Comparison of ENCODE assay signal across 9 cellular contexts in genomic region chr3:156812521-156813335, GRCh38. TPM values are rescaled to one million over a fixed set of nuclear protein-coding genes. Genes with fewer than 3 reads are reported as not detected.
A peak's percentile ranks its signal among the peaks of the same experiment; 100 is the strongest.
DNase-seq lines count a peak whose midpoint lies in the region; ATAC-seq, FAIRE-seq and TF ChIP-seq lines count a peak whose summit lies in the region.
"Had no signal": no experiment of that assay in that cellular context is flagged by ENCODE, and none has a peak within 500 bp of the region (broad histone marks: within the 10 kb centered on the region; RNA-seq: fewer than 3 reads in every experiment).

No MANE protein-coding gene starts in this region.

- CTCF ChIA-PET in K562 (lab: Yijun Ruan, JAX; ENCODE audit: low intra/inter-chr PET ratio): no interaction called here

- no peaks in the 10 kb centered on the region for H3K9me3 ChIP-seq in K562 (replicated peaks; ENCODE audit: control insufficient read depth, insufficient read depth, low read depth, low read length)
- no peaks in the 10 kb centered on the region for H3K9me3 ChIP-seq in psoas muscle

- DNase-seq in NCI-H2196 treated with DMSO at 0.1 percent for 48 hours (lab: John Stamatoyannopoulos, UW; ENCODE audit: unreplicated experiment): peak; percentile 31
- peak; percentile 42 to 83 (median 62) for DNase-seq in K562 (ENCODE audit: extremely low read depth in 1 of 4, low spot score in 3 of 4)
- no peak for DNase-seq in psoas muscle
- DNase-seq: Kasumi-1 had no signal

- H4K20me1 ChIP-seq in K562 (replicated peaks; ENCODE audit: control insufficient read depth, insufficient read depth, low read length): no peaks in the 10 kb centered on the region

- H3K4me2 ChIP-seq in K562 (ENCODE audit: insufficient read depth, low read length): peak overlapping the region; percentile 77

- WGBS in K562 (ENCODE audit: insufficient coverage, low coverage, missing lambda C conversion rate): 17% methylated on average over 6 of the region's 6 CpGs
- WGBS in psoas muscle, 3 donors: 43 to 57% (median 49%) methylated on average over 6 of the region's 6 CpGs

- H3K9ac ChIP-seq in K562 (ENCODE audit: insufficient read depth in 1 of 2, low read depth in 2 of 2, low read length in 2 of 2): peak overlapping the region in 1 of 2 experiments; percentile 48; a peak in 2 of 4 replicates

- peak; percentile 82 for TF ChIP-seq EP300 in K562 (IDR thresholded peaks at IDR 0.05; ENCODE audit: low read length)

- peaks cover 14 to 19% of the 10 kb centered on the region in 2 experiments for H3K4me1 ChIP-seq in K562 (replicated peaks in 1 of 2; ENCODE audit: control insufficient read depth in 2 of 2, insufficient read depth in 2 of 2, low read length in 2 of 2)
- peaks cover 24% of the 10 kb centered on the region for H3K4me1 ChIP-seq in psoas muscle

- FAIRE-seq in K562 (lab: Jason Lieb, UNC): peak; percentile 96

- no peaks in the 10 kb centered on the region for H3K9me1 ChIP-seq in K562 (ENCODE audit: control insufficient read depth, insufficient read depth, low read length)

- H2AFZ ChIP-seq in K562 (ENCODE audit: low read depth, low read length): peak overlapping the region; percentile 88

- TF ChIP-seq CTCF in K562 (IDR thresholded peaks at IDR 0.05 in 2 of 3, conservative IDR thresholded peaks at IDR 0.05 in 1 of 3; ENCODE audit: insufficient read depth in 2 of 3, low read depth in 1 of 3, low read length in 3 of 3) (no peak), psoas muscle (IDR thresholded peaks at IDR 0.05) (no peak)

- H3K4me3 ChIP-seq in K562 (no peak overlapping the region), psoas muscle (no peak overlapping the region)

- intact Hi-C loops in K562 (cut with micrococcal nuclease): loop anchor here (5.0 to 10.0 kb wide), 2 partner anchors 135 to 258 kb away; partner anchors contain the start of gene SSR3
- intact Hi-C loops in psoas muscle (cut with DNase I): loop anchor here (5.0 to 10.0 kb wide), 3 partner anchors 135 to 272 kb away; no protein-coding TSS in a partner anchor

- TF ChIP-seq RAD21 in K562 (CRISPR knock-in tag; conservative IDR thresholded peaks at IDR 0.05 in 1 of 2, IDR thresholded peaks at IDR 0.05 in 1 of 2): 0 out of 4 replicates have a peak, but pooled peaks of 1 of the 2 experiments have one; percentile 14

- ATAC-seq in GM19463 (IDR thresholded peaks at IDR 0.05; ENCODE audit: unreplicated experiment) (peak; percentile 20), K562 (peak; percentile 91), psoas muscle (peak; percentile 17 to 38 (median 18)), GM18907 (IDR thresholded peaks at IDR 0.05; ENCODE audit: unreplicated experiment) (no peak), HG02759 (IDR thresholded peaks at IDR 0.05; ENCODE audit: unreplicated experiment) (no peak), GM19452 (IDR thresholded peaks at IDR 0.05; ENCODE audit: unreplicated experiment) (no peak), GM18867 (IDR thresholded peaks at IDR 0.05; ENCODE audit: unreplicated experiment) (no peak)

- in situ Hi-C loops in K562 (cut with MboI): no loop called here

- no TSS peak for BruUV-seq in K562 (replicated peaks; lab: Mats Ljungman, UMichigan)

- H3K27me3 ChIP-seq in K562 (ENCODE audit: control insufficient read depth in 2 of 2, insufficient read depth in 2 of 2, low read length in 2 of 2) (no peaks in the 10 kb centered on the region), psoas muscle (ENCODE audit: insufficient read depth in 3 of 3, low read length in 2 of 3) (no peaks in the 10 kb centered on the region)

- H3K36me3 ChIP-seq in K562 (ENCODE audit: control insufficient read depth, insufficient read depth, low read length): no peaks in the 10 kb centered on the region
- H3K36me3 ChIP-seq in psoas muscle (ENCODE audit: insufficient read depth in 1 of 2, low read depth in 1 of 2): no peaks in the 10 kb centered on the region

- no peaks in the 10 kb centered on the region for H3K79me2 ChIP-seq in K562 (ENCODE audit: control insufficient read depth, insufficient read depth, low read length)

- H3K27ac ChIP-seq in K562 (ENCODE audit: extremely low read depth, low read depth, low read length) (peak overlapping the region; percentile 84), psoas muscle (peak overlapping the region; percentile 30)

- POLR2A ChIA-PET in K562 (lab: Yijun Ruan, JAX): interaction anchor here (0.6 to 1.4 kb wide), 7 partner anchors 9 to 132 kb away, joined by 3 to 4 read pairs (median 3); no protein-coding TSS in a partner anchor

- no peak for TF ChIP-seq POLR2A in K562 (conservative IDR thresholded peaks at IDR 0.05)

TF ChIP-seq in K562, 482 proteins besides CTCF, POLR2A, EP300 and RAD21 (continues in another document):
- TF ChIP-seq MYNN (IDR thresholded peaks at IDR 0.05): no peak
- TF ChIP-seq MYNN (CRISPR knock-in tag; IDR thresholded peaks at IDR 0.05): no peak
- TF ChIP-seq ZNF253 (CRISPR knock-in tag; conservative IDR thresholded peaks at IDR 0.05): no peak
- TF ChIP-seq E2F6 (IDR thresholded peaks at IDR 0.05; ENCODE audit: borderline replicate concordance in 1 of 2, extremely low read depth in 1 of 2, insufficient read depth in 1 of 2, insufficient read length in 1 of 2, low read depth in 1 of 2, low read length in 1 of 2, poor library complexity in 1 of 2, severe bottlenecking in 1 of 2): peak in 1 of 2 experiments; percentile 12
- TF ChIP-seq PATZ1 (CRISPR knock-in tag; IDR thresholded peaks at IDR 0.05; ENCODE audit: borderline replicate concordance): no peak
- peak; percentile 86 for TF ChIP-seq CEBPG (CRISPR knock-in tag; IDR thresholded peaks at IDR 0.05)
- TF ChIP-seq CEBPG (tag; conservative IDR thresholded peaks at IDR 0.05 in 1 of 2, IDR thresholded peaks at IDR 0.05 in 1 of 2): peak; percentile 90 to 92
- TF ChIP-seq DEAF1 (CRISPR knock-in tag; IDR thresholded peaks at IDR 0.05): 0 out of 2 replicates have a peak, but pooled peaks have one; percentile 39
- TF ChIP-seq ZNF830 (CRISPR knock-in tag; IDR thresholded peaks at IDR 0.05): no peak
- TF ChIP-seq RUNX1 (IDR thresholded peaks at IDR 0.05; ENCODE audit: low read depth): no peak
- TF ChIP-seq CBX8 (IDR thresholded peaks at IDR 0.05; ENCODE audit: borderline replicate concordance, extremely low read depth, low read depth, low read length, poor library complexity, severe bottlenecking): no peak
- no peak for TF ChIP-seq SIX5 (IDR thresholded peaks at IDR 0.05; ENCODE audit: borderline replicate concordance in 1 of 2, insufficient read depth in 1 of 2, low read depth in 1 of 2, low read length in 2 of 2)
- TF ChIP-seq ZNF197 (CRISPR knock-in tag; IDR thresholded peaks at IDR 0.05; ENCODE audit: low read depth): no peak

RNA-seq across cellular contexts. Expression of gene LEKR1, which starts 13.4 kb away (rescaled TPM):
- total RNA-seq in K562 (2011; cell fraction: chromatin; rRNA removed; ENCODE audit: low replicate concordance): 2.5 and 5.3 TPM in 2 replicates
- total RNA-seq in K562 (2011; cell fraction: nucleolus; rRNA removed): 1.5 and 3.0 TPM in 2 replicates
- 2.2 and 5.3 TPM in 2 replicates for total RNA-seq in K562 (2011; cell fraction: nucleoplasm; rRNA removed)
- 0.33 and 0.91 TPM in 2 replicates for total RNA-seq in K562 (2014; rRNA removed)
- total RNA-seq in K562 (2014; rRNA removed; fragmentation: Illumina TruSeq; extraction: Trizol): 1.8 TPM in 2 replicates
- 0.87 and 1.1 TPM in 2 replicates for total RNA-seq in K562 (2015; rRNA removed; fragmentation: Illumina TruSeq; extraction: Trizol)
- 0.98 and 1.4 TPM in 2 replicates for total RNA-seq in K562 (2021)
- polyA plus RNA-seq in K562 (2011; rRNA removed): 1.1 and 1.2 TPM in 2 replicates
- polyA plus RNA-seq in K562 (2011; cell fraction: cytosol; rRNA removed): 0.22 and 0.31 TPM in 2 replicates
- polyA plus RNA-seq in K562 (2011; cell fraction: nucleus; rRNA removed): 1.2 TPM in 2 replicates
- polyA plus RNA-seq in K562 (2012): 1.3 and 2.3 TPM in 2 replicates
- 0.55 and 0.77 TPM in 2 replicates for polyA plus RNA-seq in K562 (2014; fragmentation: Illumina TruSeq; extraction: Trizol)
- polyA plus RNA-seq in K562 (2014; fragmentation: Nextera tagmentation; extraction: Ambion mirVana): 1 to 10 TPM; 1.3 to 1.8 TPM
- 0.76 and 0.89 TPM in 2 replicates for polyA plus RNA-seq in K562 (2014; rRNA removed)
- 3.7 and 5.4 TPM in 2 replicates for polyA minus RNA-seq in K562 (2011; rRNA and poly(A)+ RNA removed)
- not detected in 2 replicates for polyA minus RNA-seq in K562 (2011; cell fraction: cytosol; rRNA and poly(A)+ RNA removed)
- 6.1 and 8.0 TPM in 2 replicates for polyA minus RNA-seq in K562 (2011; cell fraction: nucleus; rRNA and poly(A)+ RNA removed)
- under 1 TPM in 3 of 4 donors, not detected in 1; 0.30 to 0.79 (median 0.42) TPM for total RNA-seq in psoas muscle
- polyA plus RNA-seq in psoas muscle: under 1 TPM in 2 of 3 donors, not detected in 1; 0.12 to 0.32 TPM

Comparison
In these comparisons a context has a peak if more than half of its experiments do, and no peak if none do; other contexts are left out.
1. ATAC-seq: peak in GM19463 (single experiment), K562 (single experiment) and psoas muscle (4 of 4); none in GM18907 (single experiment), HG02759 (single experiment), GM19452 (single experiment) and GM18867 (single experiment).
2. DNase-seq: peak in NCI-H2196 treated with DMSO at 0.1 percent for 48 hours (single experiment) and K562 (4 of 4); none in psoas muscle (0 of 2).